8 cellular contexts compared by ENCODE assay signal in the genomic region with DNA sequence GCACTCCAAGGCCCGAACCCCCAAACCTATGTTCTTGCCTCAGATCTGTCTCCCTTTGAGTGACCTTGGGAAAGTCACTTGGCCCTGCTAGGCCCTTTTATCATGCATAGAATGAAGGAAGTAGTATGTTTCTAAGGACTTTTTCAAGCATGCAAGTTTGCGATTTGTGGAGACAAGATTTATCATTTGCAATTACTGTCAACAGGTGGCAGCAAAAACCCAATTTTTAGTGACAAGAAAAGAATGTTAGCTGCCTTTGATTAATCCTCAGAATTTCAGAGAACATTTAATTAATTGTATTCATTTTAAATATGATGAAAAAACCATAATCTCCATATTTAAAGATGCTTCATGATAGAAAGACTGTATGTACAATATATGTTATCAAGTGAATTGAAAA. TPM values are rescaled to one million over a fixed set of nuclear protein-coding genes. Genes with fewer than 3 reads are reported as not detected.
A peak's percentile ranks its signal among the peaks of the same experiment; 100 is the strongest.
DNase-seq lines count a peak whose midpoint lies in the region; FAIRE-seq and TF ChIP-seq lines count a peak whose summit lies in the region.

No MANE protein-coding gene starts in this region.

- no peak overlapping the region for H3K9ac ChIP-seq in endothelial cell of umbilical vein (replicated peaks; ENCODE audit: extremely low read depth, insufficient read depth, low read length)

- H3K27ac ChIP-seq in Peyer's patch (no peak overlapping the region), endothelial cell of umbilical vein (ENCODE audit: insufficient read depth, low read depth, low read length) (peak overlapping the region; percentile 65), ovary (no peak overlapping the region)

- intact Hi-C loops in endothelial cell of umbilical vein (cut with micrococcal nuclease) (loop anchor here (1.0 to 5.0 kb wide), 7 partner anchors 161 to 870 kb away; no protein-coding TSS in a partner anchor), ovary (cut with DNase I) (no loop called here)

- no peak overlapping the region for H3K4me2 ChIP-seq in endothelial cell of umbilical vein (ENCODE audit: insufficient read depth, low read length)

- DNase-seq in DMS 273 (lab: John Stamatoyannopoulos, UW; ENCODE audit: unreplicated experiment) (peak; percentile 74), DMS 273 treated with DMSO at 0.1 percent for 48 hours (lab: John Stamatoyannopoulos, UW) (no peak), HFFc6 (peak; percentile 57), Peyer's patch (no peak), endothelial cell of umbilical vein (ENCODE audit: low read depth, low spot score) (peak; percentile 73), pons (ENCODE audit: low spot score) (peak; percentile 67), ovary (no peak), GF-D8 (lab: John Stamatoyannopoulos, UW) (no peak)

- H2AFZ ChIP-seq in endothelial cell of umbilical vein (ENCODE audit: low read depth, low read length), result no peak overlapping the region

- H3K27me3 ChIP-seq in Peyer's patch (no peaks in the 10 kb centered on the region), endothelial cell of umbilical vein (ENCODE audit: control insufficient read depth in 2 of 2, insufficient read depth in 2 of 2, low read length in 2 of 2) (no peaks in the 10 kb centered on the region), ovary (no peaks in the 10 kb centered on the region)

- POLR2A ChIA-PET in endothelial cell of umbilical vein (lab: Charles Lee), result interaction anchor here (1.2 to 1.4 kb wide), 2 partner anchors 52 to 562 kb away, joined by 3 read pairs; no protein-coding TSS in a partner anchor

- peaks cover 68% of the 10 kb centered on the region for H3K4me1 Mint-ChIP-seq in HFFc6 (ENCODE audit: low read depth)

- no peaks in the 10 kb centered on the region for H3K79me2 ChIP-seq in endothelial cell of umbilical vein (ENCODE audit: control insufficient read depth, insufficient read depth, low read length)

- H4K20me1 ChIP-seq in endothelial cell of umbilical vein (replicated peaks; ENCODE audit: control insufficient read depth, extremely low read depth, insufficient read depth, low read length), result no peaks in the 10 kb centered on the region

- no peak for TF ChIP-seq EP300 in ovary (IDR thresholded peaks at IDR 0.05)

- WGBS in ovary, 3 donors, result 17 to 27% (median 20%) methylated on average over 2 of the region's 2 CpGs

- no peak overlapping the region for H3K4me3 ChIP-seq in Peyer's patch
- no peak overlapping the region for H3K4me3 ChIP-seq in endothelial cell of umbilical vein (replicated peaks in 1 of 3; ENCODE audit: insufficient read depth in 1 of 3, low read depth in 1 of 3, low read length in 3 of 3)
- no peak overlapping the region for H3K4me3 ChIP-seq in ovary

- H3K27me3 Mint-ChIP-seq in HFFc6 (ENCODE audit: insufficient read depth), result no peaks in the 10 kb centered on the region

- H3K36me3 ChIP-seq in Peyer's patch, result no peaks in the 10 kb centered on the region
- no peaks in the 10 kb centered on the region for H3K36me3 ChIP-seq in endothelial cell of umbilical vein (ENCODE audit: control insufficient read depth in 2 of 2, extremely low read depth in 1 of 2, insufficient read depth in 2 of 2, low read length in 2 of 2)
- H3K36me3 ChIP-seq in ovary, result no peaks in the 10 kb centered on the region

- H3K4me1 ChIP-seq in Peyer's patch, result no peaks in the 10 kb centered on the region
- peaks cover 40% of the 10 kb centered on the region for H3K4me1 ChIP-seq in endothelial cell of umbilical vein (ENCODE audit: control insufficient read depth, extremely low read depth, insufficient read depth, low read length)
- H3K4me1 ChIP-seq in ovary (ENCODE audit: insufficient read depth), result peaks cover 5% of the 10 kb centered on the region

- peak; percentile 81 for FAIRE-seq in endothelial cell of umbilical vein (lab: Jason Lieb, UNC)

- H3K9me1 ChIP-seq in endothelial cell of umbilical vein (replicated peaks; ENCODE audit: control insufficient read depth, extremely low read depth, insufficient read depth, low read length), result no peaks in the 10 kb centered on the region

- CTCF ChIA-PET in endothelial cell of umbilical vein (lab: Charles Lee), result interaction anchor here (0.6 to 3.9 kb wide), 86 partner anchors 9 to 1566 kb away, joined by 3 to 89 read pairs (median 4); a partner anchor contains a TSS

- dilution Hi-C loops in endothelial cell of umbilical vein (cut with MboI; ENCODE audit: extremely low pct_ligation_motif_present, low sequenced_read_pairs), result no loop called here

- no peaks in the 10 kb centered on the region for H3K36me3 Mint-ChIP-seq in HFFc6 (ENCODE audit: low read depth)

- H3K9me3 ChIP-seq in Peyer's patch (no peaks in the 10 kb centered on the region), endothelial cell of umbilical vein (replicated peaks; ENCODE audit: control insufficient read depth, insufficient read depth, low read length) (no peaks in the 10 kb centered on the region), ovary (no peaks in the 10 kb centered on the region)

- H3K9me3 Mint-ChIP-seq in HFFc6, result no peaks in the 10 kb centered on the region

- TF ChIP-seq POLR2A in Peyer's patch (IDR thresholded peaks at IDR 0.05) (no peak), endothelial cell of umbilical vein (IDR thresholded peaks at IDR 0.05; ENCODE audit: low read depth, low read length) (no peak), ovary (IDR thresholded peaks at IDR 0.05) (no peak)

- no peak overlapping the region for H3K27ac Mint-ChIP-seq in HFFc6

- no peak overlapping the region for H3K4me3 Mint-ChIP-seq in HFFc6

- TF ChIP-seq CTCF in HFFc6 (IDR thresholded peaks at IDR 0.05), result peak; percentile 84
- peak; percentile 19 to 71 (median 63) for TF ChIP-seq CTCF in Peyer's patch (IDR thresholded peaks at IDR 0.05)
- peak; percentile 30 to 36 for TF ChIP-seq CTCF in endothelial cell of umbilical vein (IDR thresholded peaks at IDR 0.05; ENCODE audit: extremely low read depth in 1 of 2, insufficient read depth in 1 of 2, low read depth in 1 of 2, low read length in 2 of 2)
- peak in 1 of 3 donors; percentile 41 for TF ChIP-seq CTCF in ovary (IDR thresholded peaks at IDR 0.05)

- no TSS peak for BruUV-seq in endothelial cell of umbilical vein (replicated peaks; lab: Mats Ljungman, UMichigan)

TF ChIP-seq in endothelial cell of umbilical vein, 7 proteins besides CTCF, POLR2A, EP300 and RAD21:
- TF ChIP-seq POLR2AphosphoS5 (IDR thresholded peaks at IDR 0.05; ENCODE audit: insufficient read depth, low read depth, low read length), result no peak
- TF ChIP-seq FOS (IDR thresholded peaks at IDR 0.05; ENCODE audit: borderline replicate concordance, insufficient read depth, low read length), result no peak
- TF ChIP-seq EZH2 (IDR thresholded peaks at IDR 0.05; ENCODE audit: borderline replicate concordance, low read depth, low read length, severe bottlenecking), result no peak
- TF ChIP-seq MYC (IDR thresholded peaks at IDR 0.05; ENCODE audit: low read depth, low read length), result no peak
- no peak for TF ChIP-seq JUN (IDR thresholded peaks at IDR 0.05; ENCODE audit: borderline replicate concordance, insufficient read depth, insufficient read length, low read depth)
- TF ChIP-seq, protein P1, sequence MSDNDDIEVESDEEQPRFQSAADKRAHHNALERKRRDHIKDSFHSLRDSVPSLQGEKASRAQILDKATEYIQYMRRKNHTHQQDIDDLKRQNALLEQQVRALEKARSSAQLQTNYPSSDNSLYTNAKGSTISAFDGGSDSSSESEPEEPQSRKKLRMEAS (IDR thresholded peaks at IDR 0.05; ENCODE audit: insufficient read depth, insufficient read length), result no peak
- no peak for TF ChIP-seq GATA2 (IDR thresholded peaks at IDR 0.05; ENCODE audit: insufficient read depth, insufficient read length, low read depth, low read length)

RNA-seq across cellular contexts. Expression of a gene that starts 28.3 kb away (rescaled TPM):
- 10 to 100 TPM; 35.4 to 42.1 (median 36.8) TPM for total RNA-seq in HFFc6 (2021; fragmentation: NEBNext Ultra II Directional; extraction: Animal tissue kit (Norgen Biotek cat#: 25700))
- total RNA-seq in Peyer's patch, result 10 to 100 TPM; 47.0 to 69.6 (median 54.8) TPM
- total RNA-seq in endothelial cell of umbilical vein, result 37.7 and 40.7 TPM in 2 replicates
- polyA plus RNA-seq in endothelial cell of umbilical vein, result 11.9 and 17.2 TPM in 2 replicates
- polyA plus RNA-seq in endothelial cell of umbilical vein (2011; cell fraction: cytosol; rRNA removed), result 20.4 and 21.1 TPM in 2 replicates
- 29.1 and 29.4 TPM in 2 replicates for polyA plus RNA-seq in endothelial cell of umbilical vein (2011; cell fraction: nucleus; rRNA removed)
- 33.7 and 42.4 TPM in 2 replicates for polyA plus RNA-seq in endothelial cell of umbilical vein (2012)
- polyA minus RNA-seq in endothelial cell of umbilical vein, result 29.3 and 30.3 TPM in 2 replicates
- 9.0 TPM for polyA minus RNA-seq in endothelial cell of umbilical vein (2011; cell fraction: cytosol; rRNA and poly(A)+ RNA removed)
- 36.1 and 42.4 TPM in 2 replicates for polyA minus RNA-seq in endothelial cell of umbilical vein (2011; cell fraction: nucleus; rRNA and poly(A)+ RNA removed)
- 10 to 100 TPM; 12.5 to 25.5 (median 21.8) TPM for total RNA-seq in ovary
- 10 to 100 TPM; 14.0 to 34.2 TPM for polyA plus RNA-seq in ovary

Comparison
In these comparisons a context has a peak if more than half of its experiments do, and no peak if none do; other contexts are left out.
1. DNase-seq: peak in DMS 273 (single experiment), HFFc6 (single experiment), endothelial cell of umbilical vein (single experiment) and pons (single experiment); none in DMS 273 treated with DMSO at 0.1 percent for 48 hours (single experiment), Peyer's patch (0 of 3), ovary (0 of 5) and GF-D8 (single experiment).